Comparison of ENCODE assay signal across 8 cellular contexts in genomic region chr16:3283525-3284447, GRCh38. TPM values are rescaled to one million over a fixed set of nuclear protein-coding genes. Genes with fewer than 3 reads are reported as not detected.
DNase-seq lines count a peak whose midpoint lies in the region; ATAC-seq and TF ChIP-seq lines count a peak whose summit lies in the region.

No MANE protein-coding gene starts in this region.

- peak overlapping the region; percentile 99 for H3K9ac ChIP-seq in adipocyte (ENCODE audit: low read length)

- H3K9me3 ChIP-seq in adipocyte (ENCODE audit: control insufficient read depth, low read length), result peaks cover 7% of the 10 kb centered on the region
- no peaks in the 10 kb centered on the region for H3K9me3 ChIP-seq in testis

- WGBS in testis, 2 donors, result 4 to 9% methylated on average over 18 to 47 of the region's 57 CpGs

- peak overlapping the region; percentile 92 for H3K4me3 ChIP-seq in AG04449 (ENCODE audit: low read depth, low read length)
- H3K4me3 ChIP-seq in H7 (ENCODE audit: insufficient read depth, low read depth, low read length), result peak overlapping the region; percentile 90
- H3K4me3 ChIP-seq in adipocyte (ENCODE audit: low read length), result peak overlapping the region; percentile 99
- peak overlapping the region; percentile 86 to 91 for H3K4me3 ChIP-seq in testis

- CTCF ChIA-PET in AG04449 (lab: Yijun Ruan, JAX), result interaction anchor here (1.1 to 3.0 kb wide), 3 partner anchors 14 to 21 kb away, joined by 3 to 24 read pairs (median 4); no protein-coding TSS in a partner anchor

- intact Hi-C loops in testis (cut with DNase I; ENCODE audit: low total_unique reads), result no loop called here

- H3K27ac ChIP-seq in layer of hippocampus (ENCODE audit: low read depth, low read length), result peak overlapping the region; percentile 99
- H3K27ac ChIP-seq in testis, result peak overlapping the region; percentile 89 to 99

- DNase-seq in AG04449 (ENCODE audit: low read depth, low spot score) (no peak), H7 (no peak), adipocyte (ENCODE audit: low read depth) (no peak), testis (no peak), medulla oblongata (ENCODE audit: extremely low spot score) (no peak)
- DNase-seq in NK-92 treated with Interleukin-12 subunit alpha and Interleukin-12 subunit beta, amount 100 ng/mL, for 24 hours (lab: John Stamatoyannopoulos, UW), result no peak

- peaks cover 18% of the 10 kb centered on the region for H3K36me3 ChIP-seq in H7 (replicated peaks; ENCODE audit: control insufficient read depth, insufficient read depth, low read length)
- peaks cover 24% of the 10 kb centered on the region for H3K36me3 ChIP-seq in adipocyte (ENCODE audit: control insufficient read depth, insufficient read depth, low read length, severe bottlenecking)
- no peaks in the 10 kb centered on the region for H3K36me3 ChIP-seq in testis (ENCODE audit: low read depth, missing control alignments)

- TF ChIP-seq CTCF in AG04449 (IDR thresholded peaks at IDR 0.05; ENCODE audit: insufficient read depth, low read length, missing control alignments) (no peak), testis (IDR thresholded peaks at IDR 0.05) (no peak)

- POLR2A ChIA-PET in AG04449 (lab: Yijun Ruan, JAX), result interaction anchor here (1.3 to 1.9 kb wide), 3 partner anchors 17 to 30 kb away, joined by 4 to 11 read pairs (median 10); partner anchors contain the start of genes TIGD7 and ZNF75A

- no peak for TF ChIP-seq POLR2A in testis (IDR thresholded peaks at IDR 0.05)

- no peaks in the 10 kb centered on the region for H3K27me3 ChIP-seq in H7 (ENCODE audit: control insufficient read depth, insufficient read depth, low read length)
- no peaks in the 10 kb centered on the region for H3K27me3 ChIP-seq in adipocyte (replicated peaks; ENCODE audit: control insufficient read depth, insufficient read depth, low read length)
- no peaks in the 10 kb centered on the region for H3K27me3 ChIP-seq in layer of hippocampus (ENCODE audit: control insufficient read depth, insufficient read depth, low read length)
- no peaks in the 10 kb centered on the region for H3K27me3 ChIP-seq in testis

- H3K4me1 ChIP-seq in adipocyte (ENCODE audit: control insufficient read depth, insufficient read depth, low read length) (peaks cover 19% of the 10 kb centered on the region), testis (peaks cover 16% of the 10 kb centered on the region)

- no peak for ATAC-seq in HG02610 (IDR thresholded peaks at IDR 0.05; ENCODE audit: unreplicated experiment)

RNA-seq across cellular contexts. Expression of gene ZNF263, which starts 0.5 kb away (rescaled TPM):
- total RNA-seq in H7 (2014; rRNA removed; shearing (Covaris generic)), result 32.4 and 47.5 TPM in 2 replicates
- 10 to 100 TPM; 47.3 to 58.3 TPM for total RNA-seq in testis
- polyA plus RNA-seq in testis (ENCODE audit: insufficient read depth, low read depth, low replicate concordance), result 44.7 TPM

RNA-seq across cellular contexts. Expression of gene TIGD7, which starts 21.4 kb away (rescaled TPM):
- 2.1 and 5.5 TPM in 2 replicates for total RNA-seq in H7 (2014; rRNA removed; shearing (Covaris generic))
- total RNA-seq in testis, result 10 to 100 TPM; 17.5 to 22.6 TPM
- polyA plus RNA-seq in testis (ENCODE audit: insufficient read depth, low read depth, low replicate concordance), result 12.7 TPM

RNA-seq across cellular contexts. Expression of gene ZNF75A, which starts 21.5 kb away (rescaled TPM):
- 12.1 and 14.9 TPM in 2 replicates for total RNA-seq in H7 (2014; rRNA removed; shearing (Covaris generic))
- 10 to 100 TPM; 50.9 to 66.3 TPM for total RNA-seq in testis
- polyA plus RNA-seq in testis (ENCODE audit: insufficient read depth, low read depth, low replicate concordance), result 29.5 TPM

RNA-seq across cellular contexts. Expression of gene MEFV, which starts 27.4 kb away (rescaled TPM):
- total RNA-seq in H7 (2014; rRNA removed; shearing (Covaris generic)), result 0.14 TPM in 1 of 2 replicates, not detected in the other
- total RNA-seq in testis, result 1 to 10 TPM; 5.2 to 5.7 TPM
- 2.6 TPM for polyA plus RNA-seq in testis (ENCODE audit: insufficient read depth, low read depth, low replicate concordance)

RNA-seq across cellular contexts. Expression of gene ZNF200, which starts 48.8 kb away (rescaled TPM):
- total RNA-seq in H7 (2014; rRNA removed; shearing (Covaris generic)), result 9.1 and 13.1 TPM in 2 replicates
- 10 to 100 TPM; 45.2 to 48.3 TPM for total RNA-seq in testis
- 41.9 TPM for polyA plus RNA-seq in testis (ENCODE audit: insufficient read depth, low read depth, low replicate concordance)
